ENCODE assay signal across 7 cellular contexts in genomic region chr5:111703662-111704061, GRCh38. TPM values are rescaled to one million over a fixed set of nuclear protein-coding genes. Genes with fewer than 3 reads are reported as not detected.
DNase-seq lines count a peak whose midpoint lies in the region; ATAC-seq lines count a peak whose summit lies in the region.

No MANE protein-coding gene starts in this region.

- CTCF ChIA-PET in CD8-positive, alpha-beta memory T cell (lab: Charles Lee) = no interaction called here

- DNase-seq in immature natural killer cell (peak; percentile 2 to 19 (median 10)), ACHN (no peak)
- no peak for DNase-seq in stimulated activated CD4-positive, alpha-beta T cell treated with anti-CD3 and anti-CD28 coated beads, Interleukin-2, amount 100 ng/mL, for 48 hours
- DNase-seq in CD8-positive, alpha-beta memory T cell = no peak

- peak; percentile 97 for ATAC-seq in GM18867 (IDR thresholded peaks at IDR 0.05; ENCODE audit: unreplicated experiment)
- peak; percentile 99 for ATAC-seq in GM21576 (IDR thresholded peaks at IDR 0.05; ENCODE audit: unreplicated experiment)
- peak; percentile 98 for ATAC-seq in HG03469 (IDR thresholded peaks at IDR 0.05; ENCODE audit: unreplicated experiment)

- peak overlapping the region in 4 of 5 donors; percentile 6 to 48 (median 33) for H3K4me3 Mint-ChIP-seq in immature natural killer cell
- no peak overlapping the region for H3K4me3 Mint-ChIP-seq in CD8-positive, alpha-beta memory T cell

- POLR2A ChIA-PET in CD8-positive, alpha-beta memory T cell (lab: Charles Lee) = no interaction called here

- H3K4me1 ChIP-seq in CD8-positive, alpha-beta memory T cell (ENCODE audit: insufficient read depth, low read length) = no peaks in the 10 kb centered on the region

- H3K36me3 ChIP-seq in CD8-positive, alpha-beta memory T cell (ENCODE audit: insufficient read depth, low read length) = no peaks in the 10 kb centered on the region

- H3K27ac ChIP-seq in CD8-positive, alpha-beta memory T cell (ENCODE audit: low read depth, low read length) = no peak overlapping the region

- in situ Hi-C loops in ACHN (cut with HindIII; ENCODE audit: low pct_ligation_motif_present, low pct_unique_long_range_greater_than_20kb, low sequenced_read_pairs) = no loop called here

- no peaks in the 10 kb centered on the region for H3K36me3 Mint-ChIP-seq in immature natural killer cell
- H3K36me3 Mint-ChIP-seq in CD8-positive, alpha-beta memory T cell = no peaks in the 10 kb centered on the region

- peaks cover 0 to 2% (median 0%) of the 10 kb centered on the region in 3 donors for H3K27me3 Mint-ChIP-seq in immature natural killer cell (ENCODE audit: low read depth in 3 of 3)
- H3K27me3 Mint-ChIP-seq in CD8-positive, alpha-beta memory T cell = peaks cover 4 to 8% of the 10 kb centered on the region in 2 donors

- H3K9me3 Mint-ChIP-seq in immature natural killer cell = no peaks in the 10 kb centered on the region
- H3K9me3 Mint-ChIP-seq in CD8-positive, alpha-beta memory T cell = peaks cover 0 to 2% (median 0%) of the 10 kb centered on the region in 5 donors

- no peaks in the 10 kb centered on the region for H3K27me3 ChIP-seq in CD8-positive, alpha-beta memory T cell (ENCODE audit: insufficient read depth, low read length, poor library complexity, severe bottlenecking)

- peaks cover 14 to 30% of the 10 kb centered on the region in 2 donors for H3K4me1 Mint-ChIP-seq in immature natural killer cell
- peaks cover 0 to 5% (median 4%) of the 10 kb centered on the region in 3 donors for H3K4me1 Mint-ChIP-seq in CD8-positive, alpha-beta memory T cell

- H3K9me3 ChIP-seq in CD8-positive, alpha-beta memory T cell (ENCODE audit: low read length) = no peaks in the 10 kb centered on the region

- H3K4me3 ChIP-seq in CD8-positive, alpha-beta memory T cell (ENCODE audit: low read length) = no peak overlapping the region

- H3K27ac Mint-ChIP-seq in immature natural killer cell = peak overlapping the region in 1 of 6 donors; percentile 3
- H3K27ac Mint-ChIP-seq in CD8-positive, alpha-beta memory T cell = no peak overlapping the region

RNA-seq across cellular contexts. Expression of gene NREP, which starts 53.3 kb away (rescaled TPM):
- polyA plus RNA-seq in immature natural killer cell = 10 to 100 TPM; 12.5 to 20.2 (median 17.6) TPM
- 1 to 10 TPM; 3.6 to 3.9 TPM for total RNA-seq in CD8-positive, alpha-beta memory T cell
- 1.9 TPM for polyA plus RNA-seq in CD8-positive, alpha-beta memory T cell

Comparison
In these comparisons a context has a peak if more than half of its experiments do, and no peak if none do; other contexts are left out.
1. DNase-seq: peak in immature natural killer cell (3 of 3); none in ACHN (single experiment), stimulated activated CD4-positive, alpha-beta T cell treated with anti-CD3 and anti-CD28 coated beads, Interleukin-2, amount 100 ng/mL, for 48 hours (0 of 2) and CD8-positive, alpha-beta memory T cell (0 of 5).
2. H3K4me3 Mint-ChIP-seq: peak in immature natural killer cell (4 of 5); none in CD8-positive, alpha-beta memory T cell (0 of 7).
3. Peak in every context shown above with its lines, with median percentiles within 50 percentile points of each other: ATAC-seq.